Comparison of ENCODE assay signal across 17 cellular contexts in the genomic region with DNA sequence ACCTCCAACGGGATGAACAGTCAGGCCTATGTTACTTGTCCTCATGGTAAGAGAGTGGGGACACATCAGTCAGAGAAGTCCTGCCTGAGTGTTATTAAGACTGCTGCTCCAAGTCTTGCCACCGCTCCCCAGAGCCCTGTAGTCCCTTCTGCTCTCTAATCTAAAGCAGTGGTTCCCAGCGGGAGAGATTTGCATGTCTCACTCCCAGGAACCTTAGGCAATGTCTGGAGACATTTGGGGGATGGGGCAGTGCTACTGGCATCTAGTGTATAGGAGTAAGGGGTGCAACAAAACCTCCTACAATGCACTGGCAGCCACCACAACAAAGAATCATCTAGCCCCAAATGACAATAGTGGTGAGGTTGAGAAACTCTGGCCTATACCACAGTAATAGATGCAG. TPM values are rescaled to one million over a fixed set of nuclear protein-coding genes. Genes with fewer than 3 reads are reported as not detected.
DNase-seq lines count a peak whose midpoint lies in the region; ATAC-seq and TF ChIP-seq lines count a peak whose summit lies in the region.
"Had no signal": no experiment of that assay in that cellular context is flagged by ENCODE, and none has a peak within 500 bp of the region (broad histone marks: within the 10 kb centered on the region; RNA-seq: fewer than 3 reads in every experiment).

No MANE protein-coding gene starts in this region.

- TF ChIP-seq CTCF in MCF 10A (IDR thresholded peaks at IDR 0.05; ENCODE audit: unreplicated experiment) (no peak), mammary epithelial cell (conservative IDR thresholded peaks at IDR 0.05 in 1 of 2, IDR thresholded peaks at IDR 0.05 in 1 of 2; ENCODE audit: extremely low read depth in 1 of 2, insufficient read depth in 1 of 2, low read depth in 1 of 2, low read length in 2 of 2) (no peak), fibroblast of villous mesenchyme (IDR thresholded peaks at IDR 0.05; ENCODE audit: insufficient read depth, low read depth, low read length) (no peak), endothelial cell (IDR thresholded peaks at IDR 0.05; ENCODE audit: unreplicated experiment) (no peak)

- no peaks in the 10 kb centered on the region for H3K79me2 ChIP-seq in mammary epithelial cell (ENCODE audit: insufficient read depth, low read length)

- H3K9me3 ChIP-seq in mammary epithelial cell (replicated peaks; ENCODE audit: insufficient read depth, low read length): no peaks in the 10 kb centered on the region

- no peak overlapping the region for H2AFZ ChIP-seq in mammary epithelial cell (ENCODE audit: low read depth, low read length)

- POLR2A ChIA-PET in MCF 10A (lab: Yijun Ruan, JAX): interaction anchor here (1.1 to 2.1 kb wide), 2 partner anchors 11 to 27 kb away, joined by 3 to 5 read pairs; no protein-coding TSS in a partner anchor

- no peaks in the 10 kb centered on the region for H3K27me3 ChIP-seq in mammary epithelial cell (ENCODE audit: insufficient read depth, low read length)

- intact Hi-C loops in MCF 10A (cut with micrococcal nuclease) (loop anchor here (5.0 to 10.0 kb wide), 2 partner anchors 230 to 327 kb away; a partner anchor contains a TSS), mammary epithelial cell (cut with micrococcal nuclease) (loop anchor here (5.0 kb wide), 2 partner anchors 155 to 325 kb away; a partner anchor contains a TSS)

- H3K27me3 Mint-ChIP-seq in MCF 10A (ENCODE audit: insufficient read depth, unreplicated experiment) (no peaks in the 10 kb centered on the region), endothelial cell (ENCODE audit: unreplicated experiment) (peaks cover 14% of the 10 kb centered on the region)

- WGBS in mammary epithelial cell (ENCODE audit: low coverage, missing lambda C conversion rate): 86% methylated on average over 3 of the region's 3 CpGs

- DNase-seq in MCF 10A (ENCODE audit: unreplicated experiment): peak; percentile 36
- DNase-seq in mammary epithelial cell: no peak
- DNase-seq in RPMI7951 (ENCODE audit: low read depth): peak; percentile 82
- peak; percentile 27 for DNase-seq in fibroblast of villous mesenchyme (ENCODE audit: low read depth)
- no peak for DNase-seq in DMS153 (lab: John Stamatoyannopoulos, UW)
- no peak for DNase-seq in endothelial cell (ENCODE audit: low spot score)
- DNase-seq in HuH-7 (ENCODE audit: low spot score): no peak
- DNase-seq: COR-L47, DMS79 treated with DMSO at 0.1 percent for 48 hours, GDM1, NCI-H1092, NCI-H1694 treated with DMSO at 0.1 percent for 48 hours, NCI-H69, Right ventricle myocardium superior had no signal

- dilution Hi-C loops in mammary epithelial cell (cut with HindIII; ENCODE audit: low sequenced_read_pairs): no loop called here

- in situ Hi-C loops in mammary epithelial cell (cut with MboI; ENCODE audit: low sequenced_read_pairs in 2 of 2): no loop called here

- no peak overlapping the region for H3K27ac Mint-ChIP-seq in MCF 10A (ENCODE audit: low read depth, unreplicated experiment)
- H3K27ac Mint-ChIP-seq in endothelial cell (ENCODE audit: unreplicated experiment): no peak overlapping the region
- H3K27ac Mint-ChIP-seq: CD14-positive monocyte had no signal

- no peak for ATAC-seq in GM21786 (IDR thresholded peaks at IDR 0.05; ENCODE audit: unreplicated experiment)

- BruUV-seq in MCF 10A (replicated peaks; lab: Mats Ljungman, UMichigan) (no TSS peak), mammary epithelial cell (replicated peaks; lab: Mats Ljungman, UMichigan) (no TSS peak)

- no peak overlapping the region for H3K9ac ChIP-seq in mammary epithelial cell (ENCODE audit: insufficient read depth, low read length)

- no peak overlapping the region for H3K4me3 ChIP-seq in mammary epithelial cell (replicated peaks in 1 of 3; ENCODE audit: insufficient read depth in 1 of 3, low read depth in 2 of 3, low read length in 3 of 3)
- H3K4me3 ChIP-seq in fibroblast of villous mesenchyme (ENCODE audit: low read depth, low read length): no peak overlapping the region

- H3K36me3 ChIP-seq in mammary epithelial cell (ENCODE audit: insufficient read depth, low read length): no peaks in the 10 kb centered on the region

- H3K4me2 ChIP-seq in mammary epithelial cell (ENCODE audit: insufficient read depth, low read depth, low read length): no peak overlapping the region

- no peaks in the 10 kb centered on the region for H4K20me1 ChIP-seq in mammary epithelial cell (ENCODE audit: insufficient read depth, low read length)

- no peaks in the 10 kb centered on the region for H3K36me3 Mint-ChIP-seq in MCF 10A (ENCODE audit: insufficient read depth, unreplicated experiment)
- peaks cover 4% of the 10 kb centered on the region for H3K36me3 Mint-ChIP-seq in endothelial cell (ENCODE audit: low read depth, unreplicated experiment)

- H3K4me3 Mint-ChIP-seq in MCF 10A (ENCODE audit: unreplicated experiment): no peak overlapping the region
- H3K4me3 Mint-ChIP-seq in endothelial cell (ENCODE audit: unreplicated experiment): no peak overlapping the region

- H3K4me1 Mint-ChIP-seq in MCF 10A (ENCODE audit: insufficient read depth, unreplicated experiment) (peaks cover 31% of the 10 kb centered on the region), endothelial cell (ENCODE audit: unreplicated experiment) (peaks cover 13% of the 10 kb centered on the region)

- peaks cover 19% of the 10 kb centered on the region for H3K4me1 ChIP-seq in mammary epithelial cell (ENCODE audit: insufficient read depth, low read length)

- no peak overlapping the region for H3K27ac ChIP-seq in mammary epithelial cell (ENCODE audit: insufficient read depth, low read depth, low read length)

- CTCF ChIA-PET in MCF 10A (lab: Yijun Ruan, JAX): interaction anchor here (0.6 to 1.0 kb wide), 6 partner anchors 29 to 884 kb away, joined by 3 to 6 read pairs (median 3); a partner anchor contains a TSS
- CTCF ChIA-PET in mammary epithelial cell (lab: Charles Lee; ENCODE audit: low non-redundant PET): no interaction called here

- peaks cover 8% of the 10 kb centered on the region for H3K9me3 Mint-ChIP-seq in MCF 10A (ENCODE audit: unreplicated experiment)
- no peaks in the 10 kb centered on the region for H3K9me3 Mint-ChIP-seq in endothelial cell (ENCODE audit: unreplicated experiment)

RNA-seq across cellular contexts. Expression of a gene that starts 2.6 kb away (rescaled TPM):
- 9.9 and 21.9 TPM in 2 replicates for total RNA-seq in MCF 10A (2022)
- 10 to 100 TPM in 1 of 2 donors, 1 to 10 TPM in 1; 4.5 to 29.8 TPM for total RNA-seq in mammary epithelial cell
- polyA plus RNA-seq in mammary epithelial cell: 1.2 TPM
- polyA minus RNA-seq in mammary epithelial cell: 8.5 TPM
- 10.9 and 17.2 TPM in 2 replicates for total RNA-seq in RPMI7951 (2014; rRNA removed; shearing (Covaris generic))
- total RNA-seq in fibroblast of villous mesenchyme: 39.6 and 81.2 TPM in 2 replicates
- total RNA-seq in endothelial cell (ENCODE audit: unreplicated experiment): 0.08 TPM
- total RNA-seq: A172 had no signal
- polyA plus RNA-seq: CD14-positive monocyte had no signal

Comparison
In these comparisons a context has a peak if more than half of its experiments do, and no peak if none do; other contexts are left out.
1. DNase-seq: peak in MCF 10A (single experiment), RPMI7951 (single experiment) and fibroblast of villous mesenchyme (single experiment); none in mammary epithelial cell (single experiment), DMS153 (single experiment), endothelial cell (single experiment) and HuH-7 (single experiment).